ENCODE assay signal across 14 cellular contexts in genomic region chr15:90187257-90187868, GRCh38. TPM values are rescaled to one million over a fixed set of nuclear protein-coding genes. Genes with fewer than 3 reads are reported as not detected.
DNase-seq lines count a peak whose midpoint lies in the region; ATAC-seq and TF ChIP-seq lines count a peak whose summit lies in the region.
"Had no signal": no experiment of that assay in that cellular context is flagged by ENCODE, and none has a peak within 500 bp of the region (broad histone marks: within the 10 kb centered on the region; RNA-seq: fewer than 3 reads in every experiment).

No MANE protein-coding gene starts in this region.

- H3K4me1 Mint-ChIP-seq in CD14-positive monocyte (peaks cover 74% of the 10 kb centered on the region), T-helper 17 cell (peaks cover 26% of the 10 kb centered on the region)
- H3K4me1 Mint-ChIP-seq in activated CD8-positive, alpha-beta memory T cell treated with anti-CD3 and anti-CD28 coated beads, Interleukin-2, amount 10 ng/mL, durations not matched to agents 7 days and 5 days: peaks cover 27% of the 10 kb centered on the region
- H3K4me1 Mint-ChIP-seq in activated CD8-positive, alpha-beta T cell treated with anti-CD3 and anti-CD28 coated beads for 36 hours (ENCODE audit: low read depth): peaks cover 18% of the 10 kb centered on the region

- H3K36me3 Mint-ChIP-seq in CD14-positive monocyte (peaks cover 3% of the 10 kb centered on the region in 2 donors), T-helper 17 cell (ENCODE audit: low read depth) (no peaks in the 10 kb centered on the region)
- no peaks in the 10 kb centered on the region for H3K36me3 Mint-ChIP-seq in activated CD8-positive, alpha-beta memory T cell treated with anti-CD3 and anti-CD28 coated beads, Interleukin-2, amount 10 ng/mL, durations not matched to agents 7 days and 5 days
- no peaks in the 10 kb centered on the region for H3K36me3 Mint-ChIP-seq in activated CD8-positive, alpha-beta T cell treated with anti-CD3 and anti-CD28 coated beads for 36 hours (ENCODE audit: low read depth)

- no peak for TF ChIP-seq POLR2A in esophagus muscularis mucosa (IDR thresholded peaks at IDR 0.05; ENCODE audit: low read depth)

- H3K4me3 Mint-ChIP-seq in CD14-positive monocyte (peak overlapping the region in 1 of 2 donors; percentile 13), T-helper 17 cell (peak overlapping the region; percentile 49)
- no peak overlapping the region for H3K4me3 Mint-ChIP-seq in activated CD8-positive, alpha-beta memory T cell treated with anti-CD3 and anti-CD28 coated beads, Interleukin-2, amount 10 ng/mL, durations not matched to agents 7 days and 5 days
- H3K4me3 Mint-ChIP-seq in activated CD8-positive, alpha-beta T cell treated with anti-CD3 and anti-CD28 coated beads for 36 hours: no peak overlapping the region

- H3K4me3 ChIP-seq in esophagus muscularis mucosa (no peak overlapping the region), rectal smooth muscle tissue (ENCODE audit: low read length) (peak overlapping the region; percentile 18)
- H3K4me3 ChIP-seq: SJCRH30 had no signal

- intact Hi-C loops in CD14-positive monocyte (cut with micrococcal nuclease): no loop called here
- intact Hi-C loops in esophagus muscularis mucosa (cut with DNase I): no loop called here
- intact Hi-C loops in activated CD8-positive, alpha-beta T cell treated with anti-CD3 and anti-CD28 coated beads for 36 hours (cut with micrococcal nuclease): no loop called here

- H3K27me3 Mint-ChIP-seq in CD14-positive monocyte (ENCODE audit: low read depth in 3 of 3) (peaks cover 0 to 5% (median 3%) of the 10 kb centered on the region in 3 donors), T-helper 17 cell (no peaks in the 10 kb centered on the region)
- H3K27me3 Mint-ChIP-seq in activated CD8-positive, alpha-beta memory T cell treated with anti-CD3 and anti-CD28 coated beads, Interleukin-2, amount 10 ng/mL, durations not matched to agents 7 days and 5 days: no peaks in the 10 kb centered on the region
- H3K27me3 Mint-ChIP-seq in activated CD8-positive, alpha-beta T cell treated with anti-CD3 and anti-CD28 coated beads for 36 hours: no peaks in the 10 kb centered on the region

- peak overlapping the region; percentile 57 to 95 (median 86) for H3K27ac Mint-ChIP-seq in CD14-positive monocyte
- no peak overlapping the region for H3K27ac Mint-ChIP-seq in T-helper 17 cell
- H3K27ac Mint-ChIP-seq in activated CD8-positive, alpha-beta memory T cell treated with anti-CD3 and anti-CD28 coated beads, Interleukin-2, amount 10 ng/mL, durations not matched to agents 7 days and 5 days: no peak overlapping the region
- H3K27ac Mint-ChIP-seq in activated CD8-positive, alpha-beta T cell treated with anti-CD3 and anti-CD28 coated beads for 36 hours: no peak overlapping the region
- H3K27ac Mint-ChIP-seq: activated T-helper 2 cell treated with anti-CD3 and anti-CD28 coated beads, Interferon-gamma antibody, Interleukin-2, Interleukin-4, amounts not matched to agents 10 μg/mL and 5 μg/mL and 100 μg/mL, durations not matched to agents 14 hours and 24 hours and 36 hours had no signal

- no peak for DNase-seq in CD14-positive monocyte (ENCODE audit: low spot score)
- no peak for DNase-seq in T-helper 17 cell
- DNase-seq in esophagus muscularis mucosa (ENCODE audit: extremely low spot score): no peak
- no peak for DNase-seq in GF-D8 (lab: John Stamatoyannopoulos, UW)
- DNase-seq in activated CD8-positive, alpha-beta memory T cell treated with anti-CD3 and anti-CD28 coated beads, Interleukin-2, amount 10 ng/mL, durations not matched to agents 7 days and 5 days: no peak
- no peak for DNase-seq in NCI-H1417 treated with DMSO at 0.1 percent for 48 hours (lab: John Stamatoyannopoulos, UW)
- DNase-seq in activated CD8-positive, alpha-beta T cell treated with anti-CD3 and anti-CD28 coated beads for 36 hours: no peak
- DNase-seq: activated CD4-positive, alpha-beta T cell treated with anti-CD3 and anti-CD28 coated beads for 1 hour; AML-193; NCI-H1436; NCI-H69; SJCRH30 had no signal

- POLR2A ChIA-PET in activated CD8-positive, alpha-beta T cell treated with anti-CD3 and anti-CD28 coated beads for 36 hours (lab: Charles Lee): no interaction called here

- CTCF ChIA-PET in activated CD8-positive, alpha-beta memory T cell treated with anti-CD3 and anti-CD28 coated beads, Interleukin-2, amount 10 ng/mL, durations not matched to agents 7 days and 5 days (lab: Charles Lee): no interaction called here
- CTCF ChIA-PET in activated CD8-positive, alpha-beta T cell treated with anti-CD3 and anti-CD28 coated beads for 36 hours (lab: Charles Lee): interaction anchor here (1.1 to 2.1 kb wide), 4 partner anchors 13 to 44 kb away, joined by 3 to 6 read pairs (median 4); partner anchors contain the start of gene SEMA4B

- H3K9me3 Mint-ChIP-seq in CD14-positive monocyte: peaks cover 0 to 4% (median 0%) of the 10 kb centered on the region in 7 donors
- no peaks in the 10 kb centered on the region for H3K9me3 Mint-ChIP-seq in activated CD8-positive, alpha-beta memory T cell treated with anti-CD3 and anti-CD28 coated beads, Interleukin-2, amount 10 ng/mL, durations not matched to agents 7 days and 5 days (ENCODE audit: low read depth)
- H3K9me3 Mint-ChIP-seq in activated CD8-positive, alpha-beta T cell treated with anti-CD3 and anti-CD28 coated beads for 36 hours: no peaks in the 10 kb centered on the region
- H3K9me3 Mint-ChIP-seq: activated T-helper 2 cell treated with anti-CD3 and anti-CD28 coated beads, Interferon-gamma antibody, Interleukin-2, Interleukin-4, amounts not matched to agents 10 μg/mL and 5 μg/mL and 100 μg/mL, durations not matched to agents 14 hours and 24 hours and 36 hours had no signal

- WGBS in esophagus muscularis mucosa: 43% methylated on average over 8 of the region's 8 CpGs

- no peaks in the 10 kb centered on the region for H3K9me3 ChIP-seq in T-helper 17 cell (ENCODE audit: control insufficient read depth, low read length, poor library complexity, severe bottlenecking)
- no peaks in the 10 kb centered on the region for H3K9me3 ChIP-seq in esophagus muscularis mucosa
- H3K9me3 ChIP-seq: SJCRH30 had no signal

- H3K9ac ChIP-seq in rectal smooth muscle tissue (ENCODE audit: low read length): no peak overlapping the region

- H3K27ac ChIP-seq in esophagus muscularis mucosa (replicated peaks in 1 of 4): peak overlapping the region; percentile 94 to 100 (median 97)
- H3K27ac ChIP-seq in rectal smooth muscle tissue (ENCODE audit: low read depth, low read length): peak overlapping the region; percentile 64
- H3K27ac ChIP-seq: SJCRH30 had no signal

- no peak for TF ChIP-seq EP300 in esophagus muscularis mucosa (IDR thresholded peaks at IDR 0.05)

- ATAC-seq in T-helper 17 cell: no peak
- ATAC-seq in activated CD8-positive, alpha-beta memory T cell treated with anti-CD3 and anti-CD28 coated beads, Interleukin-2, amount 10 ng/mL, durations not matched to agents 7 days and 5 days: no peak
- no peak for ATAC-seq in activated CD8-positive, alpha-beta T cell treated with anti-CD3 and anti-CD28 coated beads for 36 hours

- H3K36me3 ChIP-seq in esophagus muscularis mucosa: no peaks in the 10 kb centered on the region
- no peaks in the 10 kb centered on the region for H3K36me3 ChIP-seq in rectal smooth muscle tissue (ENCODE audit: control insufficient read depth, insufficient read depth, low read length)
- H3K36me3 ChIP-seq: SJCRH30 had no signal

- TF ChIP-seq CTCF in CD14-positive monocyte (IDR thresholded peaks at IDR 0.05) (no peak), esophagus muscularis mucosa (IDR thresholded peaks at IDR 0.05) (no peak)
- TF ChIP-seq CTCF in activated CD8-positive, alpha-beta T cell treated with anti-CD3 and anti-CD28 coated beads for 36 hours (IDR thresholded peaks at IDR 0.05): no peak

- peaks cover 42 to 99% (median 95%) of the 10 kb centered on the region in 4 donors for H3K4me1 ChIP-seq in esophagus muscularis mucosa
- H3K4me1 ChIP-seq in rectal smooth muscle tissue (ENCODE audit: control insufficient read depth, insufficient read depth, low read length): peaks cover 31% of the 10 kb centered on the region
- H3K4me1 ChIP-seq: SJCRH30 had no signal

- peaks cover 0 to 4% (median 1%) of the 10 kb centered on the region in 4 donors for H3K27me3 ChIP-seq in esophagus muscularis mucosa
- no peaks in the 10 kb centered on the region for H3K27me3 ChIP-seq in rectal smooth muscle tissue (ENCODE audit: control insufficient read depth, insufficient read depth, low read length)

RNA-seq across cellular contexts. Expression of gene SEMA4B, which starts 13.8 kb away (rescaled TPM):
- polyA plus RNA-seq in CD14-positive monocyte: 10 to 100 TPM; 13.2 to 22.0 TPM
- total RNA-seq in T-helper 17 cell: 10 to 100 TPM; 15.4 to 23.4 TPM
- total RNA-seq in esophagus muscularis mucosa: 10 to 100 TPM; 30.7 to 68.3 (median 43.4) TPM
- total RNA-seq in activated CD8-positive, alpha-beta memory T cell treated with anti-CD3 and anti-CD28 coated beads, Interleukin-2, amount 10 ng/mL, durations not matched to agents 7 days and 5 days: 10 to 100 TPM in 1 of 2 experiments, 1 to 10 TPM in 1; 6.0 to 13.8 TPM
- 1 to 10 TPM; 5.3 to 6.2 TPM for total RNA-seq in activated CD8-positive, alpha-beta T cell treated with anti-CD3 and anti-CD28 coated beads for 36 hours

RNA-seq across cellular contexts. Expression of gene CIB1, which starts 46.4 kb away (rescaled TPM):
- 100 to 1,000 TPM; 169 to 197 TPM for polyA plus RNA-seq in CD14-positive monocyte
- total RNA-seq in T-helper 17 cell: 100 to 1,000 TPM; 166 to 183 TPM
- total RNA-seq in esophagus muscularis mucosa: 10 to 100 TPM; 27.2 to 49.0 (median 33.8) TPM
- total RNA-seq in activated CD8-positive, alpha-beta memory T cell treated with anti-CD3 and anti-CD28 coated beads, Interleukin-2, amount 10 ng/mL, durations not matched to agents 7 days and 5 days: 100 to 1,000 TPM; 120 to 127 TPM
- total RNA-seq in activated CD8-positive, alpha-beta T cell treated with anti-CD3 and anti-CD28 coated beads for 36 hours: 100 to 1,000 TPM; 151 to 154 TPM

RNA-seq across cellular contexts. Expression of gene GDPGP1, which starts 46.6 kb away (rescaled TPM):
- polyA plus RNA-seq in CD14-positive monocyte: under 1 TPM; 0.53 to 0.91 TPM
- total RNA-seq in T-helper 17 cell: 1 to 10 TPM; 3.7 to 4.6 TPM
- 1 to 10 TPM; 3.8 to 7.4 (median 5.3) TPM for total RNA-seq in esophagus muscularis mucosa
- total RNA-seq in activated CD8-positive, alpha-beta memory T cell treated with anti-CD3 and anti-CD28 coated beads, Interleukin-2, amount 10 ng/mL, durations not matched to agents 7 days and 5 days: 1 to 10 TPM; 7.0 to 9.8 TPM
- 1 to 10 TPM; 5.2 to 6.4 TPM for total RNA-seq in activated CD8-positive, alpha-beta T cell treated with anti-CD3 and anti-CD28 coated beads for 36 hours

Comparison
In these comparisons a context has a peak if more than half of its experiments do, and no peak if none do; other contexts are left out.
1. H3K27ac Mint-ChIP-seq: peak in CD14-positive monocyte (7 of 7); none in T-helper 17 cell (single experiment), activated CD8-positive, alpha-beta memory T cell treated with anti-CD3 and anti-CD28 coated beads, Interleukin-2, amount 10 ng/mL, durations not matched to agents 7 days and 5 days (single experiment) and activated CD8-positive, alpha-beta T cell treated with anti-CD3 and anti-CD28 coated beads for 36 hours (single experiment).